8 cellular contexts compared by ENCODE assay signal in genomic region chr2:27050281-27050995, GRCh38. TPM values are rescaled to one million over a fixed set of nuclear protein-coding genes. Genes with fewer than 3 reads are reported as not detected.
DNase-seq lines count a peak whose midpoint lies in the region; ATAC-seq and TF ChIP-seq lines count a peak whose summit lies in the region.

No MANE protein-coding gene starts in this region.

- intact Hi-C loops in heart left ventricle (cut with DNase I): loop anchor here in 6 of 10 donors (1.0 to 5.0 kb wide), 9 partner anchors 17 to 80 kb away; partner anchors contain the start of genes KHK (in 4 of the 6), MAPRE3 (in 1 of the 6), OST4 (in 1 of the 6) and TMEM214 (in 1 of the 6)
- intact Hi-C loops in posterior cingulate gyrus (cut with DNase I): loop anchor here (2.0 kb wide), 2 partner anchors 18 to 36 kb away; partner anchors contain the start of genes KHK and TMEM214

- H3K27ac ChIP-seq in SU-DHL-6 (ENCODE audit: low read depth, low read length): peak overlapping the region; percentile 73
- peak overlapping the region; percentile 47 to 95 (median 90) for H3K27ac ChIP-seq in heart left ventricle
- peak overlapping the region; percentile 73 to 89 (median 86) for H3K27ac ChIP-seq in upper lobe of left lung

- peak overlapping the region; percentile 100 for H3K27ac Mint-ChIP-seq in activated naive CD8-positive, alpha-beta T cell treated with anti-CD3 and anti-CD28 coated beads, Interleukin-2, amount 50 U/mL, for 24 hours

- peak overlapping the region; percentile 84 for H3K4me2 ChIP-seq in SU-DHL-6 (ENCODE audit: low read depth, low read length, poor library complexity, severe bottlenecking)

- peaks cover 7% of the 10 kb centered on the region for H3K9me3 Mint-ChIP-seq in activated naive CD8-positive, alpha-beta T cell treated with anti-CD3 and anti-CD28 coated beads, Interleukin-2, amount 50 U/mL, for 24 hours

- H3F3A ChIP-seq in SU-DHL-6 (ENCODE audit: insufficient read depth): peaks cover 11% of the 10 kb centered on the region

- no peaks in the 10 kb centered on the region for H3K79me2 ChIP-seq in SU-DHL-6 (ENCODE audit: insufficient read depth, low read length)

- no peaks in the 10 kb centered on the region for H3K36me3 ChIP-seq in SU-DHL-6 (ENCODE audit: low read length)
- peaks cover 0 to 25% (median 18%) of the 10 kb centered on the region in 9 donors for H3K36me3 ChIP-seq in heart left ventricle
- H3K36me3 ChIP-seq in upper lobe of left lung: peaks cover 0 to 19% (median 9%) of the 10 kb centered on the region in 4 donors

- peaks cover 29% of the 10 kb centered on the region for H3K4me1 Mint-ChIP-seq in activated naive CD8-positive, alpha-beta T cell treated with anti-CD3 and anti-CD28 coated beads, Interleukin-2, amount 50 U/mL, for 24 hours

- H3K9me3 ChIP-seq in SU-DHL-6 (ENCODE audit: insufficient read depth, low read length) (no peaks in the 10 kb centered on the region), heart left ventricle (no peaks in the 10 kb centered on the region), upper lobe of left lung (no peaks in the 10 kb centered on the region)

- H2AFZ ChIP-seq in SU-DHL-6 (ENCODE audit: low read depth, low read length, severe bottlenecking): peak overlapping the region; percentile 76

- TF ChIP-seq EP300 in upper lobe of left lung (IDR thresholded peaks at IDR 0.05): no peak

- peak; percentile 23 for TF ChIP-seq CTCF in GM12873 (IDR thresholded peaks at IDR 0.05; ENCODE audit: insufficient read depth, low read depth, low read length, missing control alignments)
- TF ChIP-seq CTCF in SU-DHL-6 (IDR thresholded peaks at IDR 0.05; ENCODE audit: insufficient read depth, low read length, poor library complexity, severe bottlenecking): no peak
- TF ChIP-seq CTCF in heart left ventricle (IDR thresholded peaks at IDR 0.05): peak in 11 of 12 donors; percentile 8 to 60 (median 38)
- peak; percentile 52 to 72 (median 60) for TF ChIP-seq CTCF in upper lobe of left lung (IDR thresholded peaks at IDR 0.05)

- H3K4me3 ChIP-seq in SU-DHL-6 (ENCODE audit: insufficient read depth, low read length, poor library complexity, severe bottlenecking) (peak overlapping the region; percentile 48), heart left ventricle (peak overlapping the region; percentile 73 to 97 (median 91)), upper lobe of left lung (peak overlapping the region; percentile 83 to 97 (median 94))

- DNase-seq in NCI-H128 (lab: John Stamatoyannopoulos, UW; ENCODE audit: unreplicated experiment): peak; percentile 87
- peak; percentile 88 for DNase-seq in activated naive CD8-positive, alpha-beta T cell treated with anti-CD3 and anti-CD28 coated beads, Interleukin-2, amount 50 U/mL, for 24 hours
- peak; percentile 80 to 94 (median 87) for DNase-seq in heart left ventricle
- DNase-seq in posterior cingulate gyrus: peak; percentile 89 to 99 (median 93)
- peak; percentile 91 to 94 for DNase-seq in upper lobe of left lung

- H3K4me3 Mint-ChIP-seq in activated naive CD8-positive, alpha-beta T cell treated with anti-CD3 and anti-CD28 coated beads, Interleukin-2, amount 50 U/mL, for 24 hours: peak overlapping the region; percentile 93

- no peaks in the 10 kb centered on the region for H4K20me1 ChIP-seq in SU-DHL-6 (ENCODE audit: low read depth, low read length)

- TF ChIP-seq POLR2A in heart left ventricle (IDR thresholded peaks at IDR 0.05) (no peak), upper lobe of left lung (IDR thresholded peaks at IDR 0.05) (no peak)

- H3K9ac ChIP-seq in SU-DHL-6 (ENCODE audit: low read length): peak overlapping the region; percentile 69

- peaks cover 21% of the 10 kb centered on the region for H3K36me3 Mint-ChIP-seq in activated naive CD8-positive, alpha-beta T cell treated with anti-CD3 and anti-CD28 coated beads, Interleukin-2, amount 50 U/mL, for 24 hours (ENCODE audit: low read depth)

- H3K9me2 ChIP-seq in SU-DHL-6 (replicated peaks; ENCODE audit: insufficient read depth, low read length): no peaks in the 10 kb centered on the region

- WGBS in heart left ventricle, 4 donors: 0% methylated on average over 23 to 48 of the region's 48 CpGs
- WGBS in upper lobe of left lung, 2 donors: 0% methylated on average over 12 to 48 of the region's 48 CpGs

- H3K4me1 ChIP-seq in heart left ventricle (peaks cover 0 to 25% (median 12%) of the 10 kb centered on the region in 12 donors), upper lobe of left lung (peaks cover 11 to 19% (median 16%) of the 10 kb centered on the region in 4 donors)

- H3K27me3 ChIP-seq in SU-DHL-6 (ENCODE audit: low read length): no peaks in the 10 kb centered on the region
- H3K27me3 ChIP-seq in heart left ventricle: no peaks in the 10 kb centered on the region
- H3K27me3 ChIP-seq in upper lobe of left lung: no peaks in the 10 kb centered on the region

- ATAC-seq in HG02678 (IDR thresholded peaks at IDR 0.05; ENCODE audit: unreplicated experiment): peak; percentile 46
- ATAC-seq in activated naive CD8-positive, alpha-beta T cell treated with anti-CD3 and anti-CD28 coated beads, Interleukin-2, amount 50 U/mL, for 24 hours: peak; percentile 83
- peak; percentile 81 to 90 (median 86) for ATAC-seq in heart left ventricle
- ATAC-seq in upper lobe of left lung (ENCODE audit: low FRiP score in 2 of 2): peak; percentile 87 to 92

- peaks cover 8% of the 10 kb centered on the region for H3K27me3 Mint-ChIP-seq in activated naive CD8-positive, alpha-beta T cell treated with anti-CD3 and anti-CD28 coated beads, Interleukin-2, amount 50 U/mL, for 24 hours

RNA-seq across cellular contexts. Expression of gene AGBL5, which starts 1.0 kb away (rescaled TPM):
- 10 to 100 TPM in 4 of 9 donors, 1 to 10 TPM in 5; 4.9 to 12.5 (median 9.9) TPM for total RNA-seq in heart left ventricle
- polyA plus RNA-seq in heart left ventricle: 1 to 10 TPM; 4.5 to 7.9 TPM
- total RNA-seq in upper lobe of left lung: 10 to 100 TPM in 5 of 6 donors, 1 to 10 TPM in 1; 7.8 to 17.6 (median 14.3) TPM

RNA-seq across cellular contexts. Expression of gene TMEM214, which starts 17.7 kb away (rescaled TPM):
- total RNA-seq in heart left ventricle: 10 to 100 TPM; 18.3 to 58.0 (median 31.6) TPM
- polyA plus RNA-seq in heart left ventricle: 10 to 100 TPM; 27.4 to 57.0 TPM
- total RNA-seq in upper lobe of left lung: 100 to 1,000 TPM in 1 of 6 donors, 10 to 100 TPM in 5; 42.5 to 176 (median 62.0) TPM

RNA-seq across cellular contexts. Expression of gene OST4, which starts 21.0 kb away (rescaled TPM):
- 100 to 1,000 TPM; 215 to 466 (median 343) TPM for total RNA-seq in heart left ventricle
- 100 to 1,000 TPM; 335 to 517 TPM for polyA plus RNA-seq in heart left ventricle
- 100 to 1,000 TPM in 5 of 6 donors, 10 to 100 TPM in 1; 90.4 to 265 (median 176) TPM for total RNA-seq in upper lobe of left lung

RNA-seq across cellular contexts. Expression of gene EMILIN1, which starts 28.0 kb away (rescaled TPM):
- total RNA-seq in heart left ventricle: 10 to 100 TPM in 8 of 9 donors, 1 to 10 TPM in 1; 7.5 to 76.9 (median 16.3) TPM
- 10 to 100 TPM; 21.0 to 31.2 TPM for polyA plus RNA-seq in heart left ventricle
- total RNA-seq in upper lobe of left lung: 100 to 1,000 TPM in 2 of 6 donors, 10 to 100 TPM in 4; 20.7 to 158 (median 49.0) TPM

RNA-seq across cellular contexts. Expression of gene KHK, which starts 36.1 kb away (rescaled TPM):
- total RNA-seq in heart left ventricle (1 to 10 TPM in 8 of 9 donors, under 1 TPM in 1; 0.89 to 3.9 (median 1.8) TPM), upper lobe of left lung (10 to 100 TPM in 1 of 6 donors, 1 to 10 TPM in 5; 2.4 to 10.4 (median 6.3) TPM)
- 1 to 10 TPM; 1.3 to 2.0 TPM for polyA plus RNA-seq in heart left ventricle

Comparison
In these comparisons a context has a peak if more than half of its experiments do, and no peak if none do; other contexts are left out.
1. Peak in every context shown above with its lines: DNase-seq, ATAC-seq, H3K4me3 ChIP-seq and H3K27ac ChIP-seq.